In genomic region chr21:37463083-37463780, GRCh38 we compare ENCODE assay signal across 8 cellular contexts.
A peak's percentile ranks its signal among the peaks of the same experiment; 100 is the strongest.
DNase-seq lines count a peak whose midpoint lies in the region; ATAC-seq and TF ChIP-seq lines count a peak whose summit lies in the region.

No MANE protein-coding gene starts in this region.

- H3K9me2 ChIP-seq in Loucy (replicated peaks; ENCODE audit: low read depth, low read length) = no peaks in the 10 kb centered on the region

- intact Hi-C loops in sciatic nerve (cut with DNase I) = no loop called here

- H3K27ac Mint-ChIP-seq in activated naive CD4-positive, alpha-beta T cell treated with anti-CD3 and anti-CD28 coated beads, Interleukin-2, amount 50 U/mL, for 24 hours = peak overlapping the region; percentile 88
- H3K27ac Mint-ChIP-seq in WTC11 = no peak overlapping the region

- H3K9me3 ChIP-seq in Loucy (ENCODE audit: insufficient read depth, low read depth, low read length) = no peaks in the 10 kb centered on the region

- no peaks in the 10 kb centered on the region for H3K9me3 Mint-ChIP-seq in activated naive CD4-positive, alpha-beta T cell treated with anti-CD3 and anti-CD28 coated beads, Interleukin-2, amount 50 U/mL, for 24 hours
- H3K9me3 Mint-ChIP-seq in WTC11 = 0 out of 2 replicates have a peak, but pooled peaks cover under 1% of the 10 kb centered on the region

- peak overlapping the region; percentile 59 for H3K4me3 Mint-ChIP-seq in activated naive CD4-positive, alpha-beta T cell treated with anti-CD3 and anti-CD28 coated beads, Interleukin-2, amount 50 U/mL, for 24 hours
- no peak overlapping the region for H3K4me3 Mint-ChIP-seq in WTC11

- peaks cover 99% of the 10 kb centered on the region for H4K20me1 ChIP-seq in Loucy (ENCODE audit: insufficient read depth, low read length, poor library complexity, severe bottlenecking)

- H3K4me1 ChIP-seq in Loucy (ENCODE audit: insufficient read depth, low read length, poor library complexity, severe bottlenecking) = peaks cover 10% of the 10 kb centered on the region

- no peak overlapping the region for H2AFZ ChIP-seq in Loucy (ENCODE audit: low read length)

- peaks cover 95% of the 10 kb centered on the region for H3K4me1 Mint-ChIP-seq in activated naive CD4-positive, alpha-beta T cell treated with anti-CD3 and anti-CD28 coated beads, Interleukin-2, amount 50 U/mL, for 24 hours
- peaks cover 61% of the 10 kb centered on the region for H3K4me1 Mint-ChIP-seq in WTC11

- no peaks in the 10 kb centered on the region for H3F3A ChIP-seq in Loucy (ENCODE audit: low read depth)

- H3K27me3 Mint-ChIP-seq in activated naive CD4-positive, alpha-beta T cell treated with anti-CD3 and anti-CD28 coated beads, Interleukin-2, amount 50 U/mL, for 24 hours = no peaks in the 10 kb centered on the region
- no peaks in the 10 kb centered on the region for H3K27me3 Mint-ChIP-seq in WTC11 (ENCODE audit: low read depth)

- no peak overlapping the region for H3K9ac ChIP-seq in Loucy (ENCODE audit: low read depth, low read length, poor library complexity, severe bottlenecking)

- 0 out of 2 replicates have a peak, but pooled peaks have one; percentile 12 for ATAC-seq in WTC11
- ATAC-seq in sciatic nerve = peak; percentile 74

- peaks cover 4% of the 10 kb centered on the region for H3K36me3 Mint-ChIP-seq in activated naive CD4-positive, alpha-beta T cell treated with anti-CD3 and anti-CD28 coated beads, Interleukin-2, amount 50 U/mL, for 24 hours
- H3K36me3 Mint-ChIP-seq in WTC11 = peaks cover 13% of the 10 kb centered on the region

- TF ChIP-seq CTCF in Loucy (conservative IDR thresholded peaks at IDR 0.05; ENCODE audit: low read length) = peak; percentile 84
- TF ChIP-seq CTCF in WTC11 (IDR thresholded peaks at IDR 0.05) = no peak; the same call in 1 of the 2 replicates

- DNase-seq in activated naive CD4-positive, alpha-beta T cell treated with anti-CD3 and anti-CD28 coated beads, Interleukin-2, amount 50 U/mL, for 16 hours = no peak
- DNase-seq in WTC11 (ENCODE audit: low spot score) (no peak), germinal center (ENCODE audit: low spot score) (peak; percentile 36), sciatic nerve (ENCODE audit: low spot score) (no peak), nucleus accumbens (lab: John Stamatoyannopoulos, UW) (no peak), NCI-H2081 treated with DMSO at 0.1 percent for 48 hours (lab: John Stamatoyannopoulos, UW) (no peak)

- no peaks in the 10 kb centered on the region for H3K27me3 ChIP-seq in Loucy (ENCODE audit: insufficient read depth, low read length, poor library complexity, severe bottlenecking)

- peaks cover 19% of the 10 kb centered on the region; the same call in 1 of the 2 replicates for H3K36me3 ChIP-seq in Loucy (ENCODE audit: insufficient read depth, low read length)

- POLR2A ChIA-PET in WTC11 (lab: Charles Lee) = interaction anchor here (0.5 kb wide), 1 partner anchor 257 kb away, joined by 4 read pairs; no protein-coding TSS in a partner anchor

- CTCF ChIA-PET in WTC11 (lab: Charles Lee) = interaction anchor here (0.6 to 1.8 kb wide), 17 partner anchors 12 to 1236 kb away, joined by 3 to 9 read pairs (median 3); partner anchors contain the start of gene VPS26C

- peaks cover 99% of the 10 kb centered on the region for H3K79me2 ChIP-seq in Loucy (ENCODE audit: insufficient read depth, low read length)

- peak overlapping the region; percentile 29 for H3K4me2 ChIP-seq in Loucy (ENCODE audit: low read depth, low read length, poor library complexity, severe bottlenecking)

- H3K4me3 ChIP-seq in Loucy (ENCODE audit: low read length, poor library complexity, severe bottlenecking) = peak overlapping the region; percentile 9

TF ChIP-seq in WTC11, 78 proteins besides CTCF, POLR2A, EP300 and RAD21:
- TF ChIP-seq CREM (CRISPR knock-in tag; IDR thresholded peaks at IDR 0.05) = no peak
- TF ChIP-seq ZNF671 (CRISPR knock-in tag; IDR thresholded peaks at IDR 0.05) = no peak
- no peak for TF ChIP-seq ZNF281 (CRISPR knock-in tag; IDR thresholded peaks at IDR 0.05)
- TF ChIP-seq SMAD4 (CRISPR knock-in tag; IDR thresholded peaks at IDR 0.05) = no peak
- TF ChIP-seq SOX15 (CRISPR knock-in tag; IDR thresholded peaks at IDR 0.05) = no peak
- no peak for TF ChIP-seq ELF4 (CRISPR knock-in tag; IDR thresholded peaks at IDR 0.05; ENCODE audit: low read depth)
- no peak for TF ChIP-seq RELA (CRISPR knock-in tag; IDR thresholded peaks at IDR 0.05; ENCODE audit: borderline replicate concordance)
- TF ChIP-seq ZNF317 (CRISPR knock-in tag; IDR thresholded peaks at IDR 0.05; ENCODE audit: borderline replicate concordance, low read depth) = no peak
- no peak for TF ChIP-seq GTF2I (CRISPR knock-in tag; conservative IDR thresholded peaks at IDR 0.05)
- TF ChIP-seq ZNF138 (CRISPR knock-in tag; conservative IDR thresholded peaks at IDR 0.05) = no peak
- no peak for TF ChIP-seq MYBL2 (CRISPR knock-in tag; IDR thresholded peaks at IDR 0.05)
- no peak for TF ChIP-seq SP1 (CRISPR knock-in tag; conservative IDR thresholded peaks at IDR 0.05)
- no peak for TF ChIP-seq ZNF512 (CRISPR knock-in tag; IDR thresholded peaks at IDR 0.05; ENCODE audit: borderline replicate concordance)
